Comparison of ENCODE assay signal across 15 cellular contexts in the genomic region with DNA sequence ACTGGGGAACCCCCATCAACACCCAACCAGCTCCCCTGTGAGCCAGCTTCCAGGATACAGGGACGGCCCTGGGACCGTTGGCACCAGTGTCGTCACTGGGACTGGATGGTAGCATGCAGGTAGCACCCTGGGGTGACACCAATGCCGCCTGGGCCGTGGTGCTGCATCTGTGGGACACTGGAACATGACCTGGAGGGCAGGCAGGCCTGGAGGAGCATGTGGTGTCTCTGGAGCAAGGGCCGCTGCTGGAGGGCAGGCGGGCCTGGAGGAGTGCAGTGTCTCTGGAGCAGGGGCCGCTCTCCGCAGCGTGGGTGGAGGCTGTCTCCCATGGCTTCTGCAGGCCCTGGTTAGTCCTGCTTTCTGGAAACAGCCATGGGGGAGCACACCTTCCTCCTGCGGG. TPM values are rescaled to one million over a fixed set of nuclear protein-coding genes. Genes with fewer than 3 reads are reported as not detected.
DNase-seq lines count a peak whose midpoint lies in the region; ATAC-seq and TF ChIP-seq lines count a peak whose summit lies in the region.
"Had no signal": no experiment of that assay in that cellular context is flagged by ENCODE, and none has a peak within 500 bp of the region (broad histone marks: within the 10 kb centered on the region; RNA-seq: fewer than 3 reads in every experiment).

No MANE protein-coding gene starts in this region.

- peaks cover 0 to 33% of the 10 kb centered on the region in 2 donors for H3K36me3 ChIP-seq in lung (ENCODE audit: control insufficient read depth in 2 of 2, insufficient read depth in 2 of 2, low read length in 2 of 2)
- H3K36me3 ChIP-seq: cardiac muscle cell had no signal

- no peaks in the 10 kb centered on the region for H3K27me3 ChIP-seq in lung (ENCODE audit: control insufficient read depth, insufficient read depth)
- H3K27me3 ChIP-seq: cardiac muscle cell had no signal

- H3K4me1 Mint-ChIP-seq in central memory CD8-positive, alpha-beta T cell = peaks cover 80% of the 10 kb centered on the region
- H3K4me1 Mint-ChIP-seq in type B pancreatic cell (ENCODE audit: unreplicated experiment) = peaks cover 23% of the 10 kb centered on the region

- peaks cover 35% of the 10 kb centered on the region for H3K36me3 Mint-ChIP-seq in central memory CD8-positive, alpha-beta T cell (ENCODE audit: insufficient read depth)
- H3K36me3 Mint-ChIP-seq in type B pancreatic cell = peaks cover 4% of the 10 kb centered on the region

- H3K4me1 ChIP-seq in lung (ENCODE audit: control insufficient read depth in 2 of 2, insufficient read depth in 2 of 2, low read length in 2 of 2) = peaks cover 0 to 20% of the 10 kb centered on the region in 2 donors

- H3K9me3 Mint-ChIP-seq in central memory CD8-positive, alpha-beta T cell = no peaks in the 10 kb centered on the region
- H3K9me3 Mint-ChIP-seq in type B pancreatic cell = no peaks in the 10 kb centered on the region
- H3K9me3 Mint-ChIP-seq: activated T-helper 17 cell treated with anti-CD3 and anti-CD28 coated beads, Interleukin-2, amount 50 U/mL, for 72 hours; HFFc6 had no signal

- WGBS in lung, 2 donors = 90 to 96% methylated on average over 11 of the region's 11 CpGs

- peak; percentile 49 for DNase-seq in activated effector memory CD4-positive, alpha-beta T cell treated with anti-CD3 and anti-CD28 coated beads, Interleukin-2, amount 50 U/mL, for 16 hours
- no peak for DNase-seq in activated effector memory CD4-positive, alpha-beta T cell treated with Interleukin-2 at 50 U/mL for 16 hours
- peak in 1 of 2 donors; percentile 8 for DNase-seq in central memory CD8-positive, alpha-beta T cell (ENCODE audit: low spot score in 2 of 2)
- DNase-seq in lung (ENCODE audit: low spot score) = peak; percentile 26
- peak; percentile 64 for DNase-seq in type B pancreatic cell (ENCODE audit: extremely low spot score, unreplicated experiment)
- no peak for DNase-seq in SHP77 (lab: John Stamatoyannopoulos, UW)
- no peak for DNase-seq in AG20443 (ENCODE audit: low spot score)
- no peak for DNase-seq in foreskin melanocyte
- DNase-seq: HFFc6 had no signal

- H3K4me3 ChIP-seq in lung = no peak overlapping the region
- H3K4me3 ChIP-seq: A549, cardiac muscle cell, thoracic aorta had no signal

- H3K4me3 Mint-ChIP-seq in central memory CD8-positive, alpha-beta T cell = no peak overlapping the region
- no peak overlapping the region for H3K4me3 Mint-ChIP-seq in type B pancreatic cell
- H3K4me3 Mint-ChIP-seq: activated T-helper 17 cell treated with anti-CD3 and anti-CD28 coated beads, Interleukin-2, amount 50 U/mL, for 72 hours; HFFc6 had no signal

- H3K27me3 Mint-ChIP-seq in central memory CD8-positive, alpha-beta T cell = no peaks in the 10 kb centered on the region
- H3K27me3 Mint-ChIP-seq in type B pancreatic cell = no peaks in the 10 kb centered on the region
- H3K27me3 Mint-ChIP-seq: activated T-helper 17 cell treated with anti-CD3 and anti-CD28 coated beads, Interleukin-2, amount 50 U/mL, for 72 hours had no signal

- H3K27ac ChIP-seq in lung (ENCODE audit: low read depth in 1 of 2, low read length in 1 of 2) = no peak overlapping the region
- H3K27ac ChIP-seq: A549, cardiac muscle cell, epithelial cell of prostate, thoracic aorta had no signal

- no peak for ATAC-seq in central memory CD8-positive, alpha-beta T cell (replicated peaks; ENCODE audit: extremely low read depth, poor library complexity, severe bottlenecking)
- ATAC-seq in lung (ENCODE audit: insufficient read depth, low FRiP score) = no peak
- ATAC-seq: A549; activated CD4-positive, CD25-positive, alpha-beta regulatory T cell treated with anti-CD3 and anti-CD28 coated beads, Interleukin-2, amount 50 U/mL, for 24 hours; activated T-helper 17 cell treated with anti-CD3 and anti-CD28 coated beads, Interleukin-2, amount 50 U/mL, for 72 hours had no signal

- peak overlapping the region; percentile 86 for H3K27ac Mint-ChIP-seq in central memory CD8-positive, alpha-beta T cell (ENCODE audit: low read depth)
- no peak overlapping the region for H3K27ac Mint-ChIP-seq in type B pancreatic cell
- H3K27ac Mint-ChIP-seq: activated T-helper 17 cell treated with anti-CD3 and anti-CD28 coated beads, Interleukin-2, amount 50 U/mL, for 72 hours; HFFc6 had no signal

- TF ChIP-seq CTCF in lung (IDR thresholded peaks at IDR 0.05; ENCODE audit: control extremely low read depth, extremely low read depth) (no peak), type B pancreatic cell (conservative IDR thresholded peaks at IDR 0.05) (no peak)

- H3K9me3 ChIP-seq in lung (ENCODE audit: control insufficient read depth in 2 of 2, insufficient read depth in 1 of 2, low read length in 1 of 2) = no peaks in the 10 kb centered on the region
- H3K9me3 ChIP-seq: A549, thoracic aorta had no signal

RNA-seq across cellular contexts. Expression of gene LPCAT1, which starts 13.1 kb away (rescaled TPM):
- 100 to 1,000 TPM; 320 to 565 TPM for total RNA-seq in lung
- 100 to 1,000 TPM; 198 to 669 TPM for polyA plus RNA-seq in lung
- 91.6 and 97.1 TPM in 2 replicates for total RNA-seq in type B pancreatic cell (ENCODE audit: low replicate concordance)

Comparison
In these comparisons a context has a peak if more than half of its experiments do, and no peak if none do; other contexts are left out.
1. DNase-seq: peak in activated effector memory CD4-positive, alpha-beta T cell treated with anti-CD3 and anti-CD28 coated beads, Interleukin-2, amount 50 U/mL, for 16 hours (single experiment), lung (single experiment) and type B pancreatic cell (single experiment); none in activated effector memory CD4-positive, alpha-beta T cell treated with Interleukin-2 at 50 U/mL for 16 hours (single experiment), SHP77 (0 of 2), AG20443 (single experiment) and foreskin melanocyte (single experiment).